35 cellular contexts compared by ENCODE assay signal in the genomic region with DNA sequence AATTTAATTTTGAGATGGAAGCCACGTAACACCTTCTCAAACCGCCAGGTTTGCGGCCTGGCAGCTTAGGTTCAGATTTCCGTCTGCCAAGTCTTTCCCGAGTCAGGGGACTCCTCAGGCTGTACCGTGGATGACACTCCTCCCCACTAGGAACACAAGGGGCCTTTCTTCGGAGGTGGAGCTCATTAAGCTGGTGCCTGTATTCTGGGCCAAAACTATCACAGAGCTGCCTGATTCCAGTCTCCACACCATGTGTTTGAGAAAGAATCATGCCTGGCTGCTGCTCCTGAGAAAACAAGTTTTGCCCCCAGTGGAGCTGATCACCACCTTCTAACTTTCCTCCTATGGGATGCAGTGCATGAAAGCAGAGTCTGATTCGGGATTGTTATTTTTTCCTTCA. TPM values are rescaled to one million over a fixed set of nuclear protein-coding genes. Genes with fewer than 3 reads are reported as not detected.
"Had no signal": no experiment of that assay in that cellular context is flagged by ENCODE, and none has a peak within 500 bp of the region (broad histone marks: within the 10 kb centered on the region; RNA-seq: fewer than 3 reads in every experiment).

No MANE protein-coding gene starts in this region.

- H3K4me1 Mint-ChIP-seq: stimulated activated memory B cell treated with anti-CD40 and anti-IgM and Interleukin-4, amounts not matched to agents 10 μg/mL and 1 μg/mL and 100 μg/mL, for 72 hours had no signal

- H3K79me2 ChIP-seq: hepatocyte had no signal

- H3K4me2 ChIP-seq: hepatocyte had no signal

- H3K27ac Mint-ChIP-seq: naive thymus-derived CD4-positive, alpha-beta T cell; nephron; stimulated activated memory B cell treated with anti-CD40 and anti-IgM and Interleukin-4, amounts not matched to agents 10 μg/mL and 1 μg/mL and 100 μg/mL, for 72 hours had no signal

- H3K4me1 ChIP-seq: esophagus muscularis mucosa, foreskin keratinocyte, left lung, psoas muscle, spleen, tibial artery, upper lobe of left lung, uterus had no signal

- H3K27me3 Mint-ChIP-seq: stimulated activated memory B cell treated with anti-CD40 and anti-IgM and Interleukin-4, amounts not matched to agents 10 μg/mL and 1 μg/mL and 100 μg/mL, for 72 hours had no signal

- DNase-seq: dorsolateral prefrontal cortex; effector CD4-positive, alpha-beta T cell; foreskin keratinocyte; left cardiac atrium; left lung; mesenchymal stem cell; midbrain; naive thymus-derived CD4-positive, alpha-beta T cell; nucleus accumbens; ovary; posterior cingulate gyrus; psoas muscle; right cardiac atrium; spleen; stimulated activated CD4-positive, alpha-beta T cell treated with anti-CD3 and anti-CD28 coated beads, Interleukin-4, amount 100 ng/mL, for 4 hours; stomach; tibial artery; upper lobe of left lung; uterus had no signal

- ATAC-seq: foreskin keratinocyte; left cardiac atrium; left lung; naive thymus-derived CD4-positive, alpha-beta T cell; psoas muscle; right cardiac atrium; stimulated activated memory B cell treated with anti-CD40 and anti-IgM and Interleukin-4, amounts not matched to agents 10 μg/mL and 1 μg/mL and 100 μg/mL, for 72 hours had no signal

- H3K9me3 ChIP-seq: ovary, psoas muscle, uterus had no signal

- H3K27ac ChIP-seq: dorsolateral prefrontal cortex, esophagus muscularis mucosa, foreskin keratinocyte, hepatocyte, left lung, ovary, psoas muscle, skin epidermis, spleen, stomach, tibial artery, upper lobe of left lung, uterus had no signal

- H3K27me3 ChIP-seq: dorsolateral prefrontal cortex, esophagus muscularis mucosa, foreskin keratinocyte, hepatocyte, left lung, ovary, spleen, stomach, tibial artery, upper lobe of left lung, uterus had no signal

- H2AFZ ChIP-seq: hepatocyte had no signal

- H3K4me3 Mint-ChIP-seq: naive thymus-derived CD4-positive, alpha-beta T cell; nephron; stimulated activated memory B cell treated with anti-CD40 and anti-IgM and Interleukin-4, amounts not matched to agents 10 μg/mL and 1 μg/mL and 100 μg/mL, for 72 hours had no signal

RNA-seq across cellular contexts. Expression of a gene that starts 47.2 kb away (rescaled TPM):
- total RNA-seq: cerebellum; endothelial cell of umbilical vein; epithelial cell of proximal tubule; esophagus muscularis mucosa; fibroblast of lung; foreskin keratinocyte; hepatocyte; kidney epithelial cell; left cardiac atrium; left lung; lower leg skin; lung microvascular endothelial cell; mucosa of gallbladder; naive thymus-derived CD4-positive, alpha-beta T cell; ovary; psoas muscle; renal cortical epithelial cell; right cardiac atrium; spleen; stomach; subcutaneous adipose tissue; temporal lobe; upper lobe of left lung; uterus had no signal
